ENCODE assay signal across 11 cellular contexts in genomic region chr1:236275061-236275460, GRCh38. TPM values are rescaled to one million over a fixed set of nuclear protein-coding genes. Genes with fewer than 3 reads are reported as not detected.
"Had no signal": no experiment of that assay in that cellular context is flagged by ENCODE, and none has a peak within 500 bp of the region (broad histone marks: within the 10 kb centered on the region; RNA-seq: fewer than 3 reads in every experiment).

No MANE protein-coding gene starts in this region.

- FAIRE-seq: HTR-8/SVneo had no signal

- H2AFZ ChIP-seq: GM23248 had no signal

- H3K4me3 ChIP-seq: GM23248 had no signal

- H3K9ac ChIP-seq: GM23248, KMS-11 had no signal

- H3K27ac ChIP-seq: GM23248, KMS-11 had no signal

- DNase-seq: GM23248, GOT3, H9, HCEC 1CT, HFFc6, IMR-90, Karpas-422, KBM-7 had no signal

- H3K4me2 ChIP-seq: KMS-11 had no signal

RNA-seq across cellular contexts. Expression of gene ERO1B, which starts 6.7 kb away (rescaled TPM):
- total RNA-seq: HT-29 had no signal
